9 cellular contexts compared by ENCODE assay signal in genomic region chr9:12785251-12785880, GRCh38. TPM values are rescaled to one million over a fixed set of nuclear protein-coding genes. Genes with fewer than 3 reads are reported as not detected.
DNase-seq lines count a peak whose midpoint lies in the region; ATAC-seq and TF ChIP-seq lines count a peak whose summit lies in the region.
"Had no signal": no experiment of that assay in that cellular context is flagged by ENCODE, and none has a peak within 500 bp of the region (broad histone marks: within the 10 kb centered on the region; RNA-seq: fewer than 3 reads in every experiment).

No MANE protein-coding gene starts in this region.

- no peaks in the 10 kb centered on the region for H3K4me1 Mint-ChIP-seq in activated naive CD8-positive, alpha-beta T cell treated with anti-CD3 and anti-CD28 coated beads, Interleukin-2, amount 50 U/mL, for 24 hours

- no peaks in the 10 kb centered on the region for H3K27me3 ChIP-seq in adrenal gland
- H3K27me3 ChIP-seq in stomach, result no peaks in the 10 kb centered on the region

- H3K27ac Mint-ChIP-seq in activated naive CD8-positive, alpha-beta T cell treated with anti-CD3 and anti-CD28 coated beads, Interleukin-2, amount 50 U/mL, for 24 hours, result no peak overlapping the region

- ATAC-seq in left colon (peak; percentile 84), HG02759 (IDR thresholded peaks at IDR 0.05; ENCODE audit: unreplicated experiment) (no peak), GM21367 (IDR thresholded peaks at IDR 0.05; ENCODE audit: unreplicated experiment) (no peak)
- no peak for ATAC-seq in activated naive CD8-positive, alpha-beta T cell treated with anti-CD3 and anti-CD28 coated beads, Interleukin-2, amount 50 U/mL, for 24 hours

- H3K27ac ChIP-seq in adrenal gland (peak overlapping the region in 3 of 5 donors; percentile 55 to 83 (median 74)), stomach (peak overlapping the region; percentile 70 to 95 (median 86))

- H3K36me3 Mint-ChIP-seq in activated naive CD8-positive, alpha-beta T cell treated with anti-CD3 and anti-CD28 coated beads, Interleukin-2, amount 50 U/mL, for 24 hours (ENCODE audit: low read depth), result no peaks in the 10 kb centered on the region

- no peaks in the 10 kb centered on the region for H3K27me3 Mint-ChIP-seq in activated naive CD8-positive, alpha-beta T cell treated with anti-CD3 and anti-CD28 coated beads, Interleukin-2, amount 50 U/mL, for 24 hours

- H3K9me3 ChIP-seq in adrenal gland (replicated peaks in 1 of 3) (peaks cover 0 to 4% (median 0%) of the 10 kb centered on the region in 3 donors), stomach (peaks cover 0 to 12% (median 0%) of the 10 kb centered on the region in 4 donors)

- H3K36me3 ChIP-seq in adrenal gland (replicated peaks in 1 of 2) (no peaks in the 10 kb centered on the region), stomach (no peaks in the 10 kb centered on the region)

- H3K4me1 ChIP-seq in adrenal gland (replicated peaks in 1 of 2) (peaks cover 0 to 10% of the 10 kb centered on the region in 2 donors), stomach (peaks cover 16 to 47% (median 29%) of the 10 kb centered on the region in 4 donors)

- 38 to 57% (median 49%) methylated on average over 1 to 3 of the region's 3 CpGs for WGBS in adrenal gland, 4 donors
- 27 to 37% (median 29%) methylated on average over 3 of the region's 3 CpGs for WGBS in stomach, 5 donors

- H3K4me3 Mint-ChIP-seq in activated naive CD8-positive, alpha-beta T cell treated with anti-CD3 and anti-CD28 coated beads, Interleukin-2, amount 50 U/mL, for 24 hours, result no peak overlapping the region

- H3K9me3 Mint-ChIP-seq in activated naive CD8-positive, alpha-beta T cell treated with anti-CD3 and anti-CD28 coated beads, Interleukin-2, amount 50 U/mL, for 24 hours, result peaks cover 8% of the 10 kb centered on the region

- peak; percentile 47 for DNase-seq in HCEC 1CT
- peak in 5 of 7 donors; percentile 26 to 66 (median 35) for DNase-seq in adrenal gland
- DNase-seq in left colon, result peak; percentile 58 to 87
- DNase-seq in stomach, result peak; percentile 66
- DNase-seq in 8988T, result no peak
- no peak for DNase-seq in activated naive CD8-positive, alpha-beta T cell treated with anti-CD3 and anti-CD28 coated beads, Interleukin-2, amount 50 U/mL, for 24 hours
- DNase-seq: activated effector memory CD4-positive, alpha-beta T cell treated with Interleukin-2 at 50 U/mL for 16 hours had no signal

- TF ChIP-seq EP300 in stomach (IDR thresholded peaks at IDR 0.05), result no peak

- H3K4me3 ChIP-seq in adrenal gland (no peak overlapping the region), stomach (no peak overlapping the region)

- intact Hi-C loops in adrenal gland (cut with DNase I) (no loop called here), left colon (cut with DNase I, micrococcal nuclease) (no loop called here), stomach (cut with DNase I; ENCODE audit: low total_unique reads) (no loop called here)

- TF ChIP-seq POLR2A in adrenal gland (IDR thresholded peaks at IDR 0.05) (no peak), stomach (IDR thresholded peaks at IDR 0.05) (no peak)

- TF ChIP-seq CTCF in adrenal gland (IDR thresholded peaks at IDR 0.05), result no peak
- TF ChIP-seq CTCF in stomach (IDR thresholded peaks at IDR 0.05), result no peak

RNA-seq across cellular contexts. Expression of gene LURAP1L, which starts 10.5 kb away (rescaled TPM):
- 10 to 100 TPM in 5 of 8 donors, 1 to 10 TPM in 3; 5.3 to 29.0 (median 10.2) TPM for total RNA-seq in adrenal gland
- polyA plus RNA-seq in adrenal gland, result 10 to 100 TPM in 2 of 3 donors, 1 to 10 TPM in 1; 8.0 to 20.3 (median 11.5) TPM
- total RNA-seq in left colon, result 10 to 100 TPM; 26.6 to 29.8 TPM
- 10 to 100 TPM; 19.3 to 32.2 (median 28.1) TPM for total RNA-seq in stomach
- polyA plus RNA-seq in stomach, result 10 to 100 TPM in 2 of 3 donors, 1 to 10 TPM in 1; 6.7 to 11.9 (median 11.8) TPM

Comparison
In these comparisons a context has a peak if more than half of its experiments do, and no peak if none do; other contexts are left out.
1. DNase-seq: peak in HCEC 1CT (single experiment), adrenal gland (5 of 7), left colon (2 of 2) and stomach (single experiment); none in 8988T (single experiment) and activated naive CD8-positive, alpha-beta T cell treated with anti-CD3 and anti-CD28 coated beads, Interleukin-2, amount 50 U/mL, for 24 hours (single experiment).